Comparison of ENCODE assay signal across 1 cellular context in genomic region chr5:50965621-50966362, GRCh38.
A peak's percentile ranks its signal among the peaks of the same experiment; 100 is the strongest.
TF ChIP-seq lines count a peak whose summit lies in the region.

No MANE protein-coding gene starts in this region.

TF ChIP-seq in H1, 55 proteins besides CTCF, POLR2A, EP300 and RAD21 (continued from another document):
- TF ChIP-seq CHD7 (IDR thresholded peaks at IDR 0.05; ENCODE audit: insufficient replicate concordance, low read length) (no peak), RBBP5 (IDR thresholded peaks at IDR 0.05; ENCODE audit: borderline replicate concordance, low read depth, low read length) (no peak), CHD2 (IDR thresholded peaks at IDR 0.05; ENCODE audit: low read length) (0 out of 2 replicates have a peak, but pooled peaks have one; percentile 20), KDM4A (IDR thresholded peaks at IDR 0.05; ENCODE audit: low read depth, low read length, severe bottlenecking) (peak; percentile 30), CBX8 (IDR thresholded peaks at IDR 0.05; ENCODE audit: borderline replicate concordance, low read depth, low read length) (no peak), TCF12 (IDR thresholded peaks at IDR 0.05; ENCODE audit: low read depth, low read length) (0 out of 2 replicates have a peak, but pooled peaks have one; percentile 8), EZH2 (IDR thresholded peaks at IDR 0.05; ENCODE audit: low read depth, low read length, severe bottlenecking) (peak; percentile 80)
TF ChIP-seq in H1: peak in this region for 6.
